Comparison of ENCODE assay signal across 1 cellular context in the genomic region with DNA sequence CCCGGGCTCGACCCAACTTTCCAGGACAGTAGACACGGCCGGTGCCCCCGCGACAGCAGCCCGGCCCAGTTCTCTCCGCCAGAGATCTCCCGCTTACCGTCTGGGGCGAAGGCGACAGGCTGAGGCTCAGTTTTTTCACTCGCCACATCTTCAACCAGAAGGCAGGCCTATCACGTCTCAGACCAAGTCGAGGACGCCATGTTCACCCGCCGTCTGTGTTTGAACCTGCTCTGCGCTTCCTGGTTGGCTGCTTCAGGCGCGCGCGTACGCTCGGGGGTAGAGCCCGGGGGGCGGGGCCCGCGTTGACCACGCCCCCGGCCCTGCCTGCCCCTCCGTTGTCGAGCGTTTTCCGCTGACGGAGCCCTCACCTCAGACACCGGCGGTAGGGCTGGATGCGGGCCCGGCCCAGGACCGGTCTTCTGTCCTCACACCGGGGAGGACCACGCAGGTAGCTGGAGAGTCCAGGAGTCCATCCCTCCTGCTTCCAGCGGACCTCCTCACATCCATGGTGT.
A peak's percentile ranks its signal among the peaks of the same experiment; 100 is the strongest.
TF ChIP-seq lines count a peak whose summit lies in the region.

A gene with protein sequence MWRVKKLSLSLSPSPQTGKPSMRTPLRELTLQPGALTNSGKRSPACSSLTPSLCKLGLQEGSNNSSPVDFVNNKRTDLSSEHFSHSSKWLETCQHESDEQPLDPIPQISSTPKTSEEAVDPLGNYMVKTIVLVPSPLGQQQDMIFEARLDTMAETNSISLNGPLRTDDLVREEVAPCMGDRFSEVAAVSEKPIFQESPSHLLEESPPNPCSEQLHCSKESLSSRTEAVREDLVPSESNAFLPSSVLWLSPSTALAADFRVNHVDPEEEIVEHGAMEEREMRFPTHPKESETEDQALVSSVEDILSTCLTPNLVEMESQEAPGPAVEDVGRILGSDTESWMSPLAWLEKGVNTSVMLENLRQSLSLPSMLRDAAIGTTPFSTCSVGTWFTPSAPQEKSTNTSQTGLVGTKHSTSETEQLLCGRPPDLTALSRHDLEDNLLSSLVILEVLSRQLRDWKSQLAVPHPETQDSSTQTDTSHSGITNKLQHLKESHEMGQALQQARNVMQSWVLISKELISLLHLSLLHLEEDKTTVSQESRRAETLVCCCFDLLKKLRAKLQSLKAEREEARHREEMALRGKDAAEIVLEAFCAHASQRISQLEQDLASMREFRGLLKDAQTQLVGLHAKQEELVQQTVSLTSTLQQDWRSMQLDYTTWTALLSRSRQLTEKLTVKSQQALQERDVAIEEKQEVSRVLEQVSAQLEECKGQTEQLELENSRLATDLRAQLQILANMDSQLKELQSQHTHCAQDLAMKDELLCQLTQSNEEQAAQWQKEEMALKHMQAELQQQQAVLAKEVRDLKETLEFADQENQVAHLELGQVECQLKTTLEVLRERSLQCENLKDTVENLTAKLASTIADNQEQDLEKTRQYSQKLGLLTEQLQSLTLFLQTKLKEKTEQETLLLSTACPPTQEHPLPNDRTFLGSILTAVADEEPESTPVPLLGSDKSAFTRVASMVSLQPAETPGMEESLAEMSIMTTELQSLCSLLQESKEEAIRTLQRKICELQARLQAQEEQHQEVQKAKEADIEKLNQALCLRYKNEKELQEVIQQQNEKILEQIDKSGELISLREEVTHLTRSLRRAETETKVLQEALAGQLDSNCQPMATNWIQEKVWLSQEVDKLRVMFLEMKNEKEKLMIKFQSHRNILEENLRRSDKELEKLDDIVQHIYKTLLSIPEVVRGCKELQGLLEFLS (minus strand): TSS at position 227 of the 512 bp plus-strand sequence. CDS start 79 bp downstream, at position 148.

TF ChIP-seq in HepG2, 621 proteins besides CTCF, POLR2A, EP300 and RAD21 (continued from another document and continues in another):
- TF ChIP-seq, protein P1, sequence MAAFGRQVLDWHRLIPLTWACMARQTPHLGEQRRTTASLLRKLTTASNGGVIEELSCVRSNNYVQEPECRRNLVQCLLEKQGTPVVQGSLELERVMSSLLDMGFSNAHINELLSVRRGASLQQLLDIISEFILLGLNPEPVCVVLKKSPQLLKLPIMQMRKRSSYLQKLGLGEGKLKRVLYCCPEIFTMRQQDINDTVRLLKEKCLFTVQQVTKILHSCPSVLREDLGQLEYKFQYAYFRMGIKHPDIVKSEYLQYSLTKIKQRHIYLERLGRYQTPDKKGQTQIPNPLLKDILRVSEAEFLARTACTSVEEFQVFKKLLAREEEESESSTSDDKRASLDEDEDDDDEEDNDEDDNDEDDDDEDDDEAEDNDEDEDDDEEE (CRISPR knock-in tag; IDR thresholded peaks at IDR 0.05): peak; percentile 38; the same call in 1 of the 2 replicates
- TF ChIP-seq IKZF1 (IDR thresholded peaks at IDR 0.05) (no peak), PAX8 (CRISPR knock-in tag; IDR thresholded peaks at IDR 0.05; ENCODE audit: borderline replicate concordance) (no peak), RFX5 (IDR thresholded peaks at IDR 0.05; ENCODE audit: low read depth, low read length) (no peak), RFX1 (IDR thresholded peaks at IDR 0.05) (no peak), HNRNPH1 (optimal IDR thresholded peaks at IDR 0.05; ENCODE audit: low read depth, low read length) (no peak), MAF1 (CRISPR knock-in tag; IDR thresholded peaks at IDR 0.05; ENCODE audit: borderline replicate concordance) (no peak), PAWR (CRISPR knock-in tag; IDR thresholded peaks at IDR 0.05; ENCODE audit: borderline replicate concordance) (no peak), DR1 (CRISPR knock-in tag; IDR thresholded peaks at IDR 0.05) (peak; percentile 82), TAF1 (CRISPR knock-in tag; IDR thresholded peaks at IDR 0.05) (peak; percentile 90), MYC (CRISPR knock-in tag; IDR thresholded peaks at IDR 0.05; ENCODE audit: borderline replicate concordance) (no peak; the same call in 1 of the 2 replicates), ZNF839 (CRISPR knock-in tag; IDR thresholded peaks at IDR 0.05; ENCODE audit: borderline replicate concordance) (no peak), TBX3 (IDR thresholded peaks at IDR 0.05; ENCODE audit: borderline replicate concordance) (no peak), ESRRA (CRISPR knock-in tag; IDR thresholded peaks at IDR 0.05; ENCODE audit: low read depth) (peak; percentile 34; the same call in 1 of the 2 replicates), SOX13 (IDR thresholded peaks at IDR 0.05) (no peak), SOX13 (CRISPR knock-in tag; conservative IDR thresholded peaks at IDR 0.05 in 1 of 2, IDR thresholded peaks at IDR 0.05 in 1 of 2) (no peak), ZNF30 (CRISPR knock-in tag; IDR thresholded peaks at IDR 0.05) (no peak), SIX1 (CRISPR knock-in tag; IDR thresholded peaks at IDR 0.05; ENCODE audit: borderline replicate concordance) (no peak), KDM1A (CRISPR knock-in tag; IDR thresholded peaks at IDR 0.05) (no peak), ZNF354B (CRISPR knock-in tag; IDR thresholded peaks at IDR 0.05) (no peak), RXRB (CRISPR knock-in tag; IDR thresholded peaks at IDR 0.05; ENCODE audit: borderline replicate concordance) (no peak), RARG (CRISPR knock-in tag; IDR thresholded peaks at IDR 0.05; ENCODE audit: low read depth) (no peak), NAIF1 (CRISPR knock-in tag; IDR thresholded peaks at IDR 0.05; ENCODE audit: borderline replicate concordance) (no peak), ZNF484 (CRISPR knock-in tag; IDR thresholded peaks at IDR 0.05; ENCODE audit: borderline replicate concordance, low read depth) (no peak)
- TF ChIP-seq, protein P2, sequence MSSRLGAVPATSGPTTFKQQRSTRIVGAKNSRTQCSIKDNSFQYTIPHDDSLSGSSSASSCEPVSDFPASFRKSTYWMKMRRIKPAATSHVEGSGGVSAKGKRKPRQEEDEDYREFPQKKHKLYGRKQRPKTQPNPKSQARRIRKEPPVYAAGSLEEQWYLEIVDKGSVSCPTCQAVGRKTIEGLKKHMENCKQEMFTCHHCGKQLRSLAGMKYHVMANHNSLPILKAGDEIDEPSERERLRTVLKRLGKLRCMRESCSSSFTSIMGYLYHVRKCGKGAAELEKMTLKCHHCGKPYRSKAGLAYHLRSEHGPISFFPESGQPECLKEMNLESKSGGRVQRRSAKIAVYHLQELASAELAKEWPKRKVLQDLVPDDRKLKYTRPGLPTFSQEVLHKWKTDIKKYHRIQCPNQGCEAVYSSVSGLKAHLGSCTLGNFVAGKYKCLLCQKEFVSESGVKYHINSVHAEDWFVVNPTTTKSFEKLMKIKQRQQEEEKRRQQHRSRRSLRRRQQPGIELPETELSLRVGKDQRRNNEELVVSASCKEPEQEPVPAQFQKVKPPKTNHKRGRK (CRISPR knock-in tag; IDR thresholded peaks at IDR 0.05): no peak
- TF ChIP-seq, protein P3, sequence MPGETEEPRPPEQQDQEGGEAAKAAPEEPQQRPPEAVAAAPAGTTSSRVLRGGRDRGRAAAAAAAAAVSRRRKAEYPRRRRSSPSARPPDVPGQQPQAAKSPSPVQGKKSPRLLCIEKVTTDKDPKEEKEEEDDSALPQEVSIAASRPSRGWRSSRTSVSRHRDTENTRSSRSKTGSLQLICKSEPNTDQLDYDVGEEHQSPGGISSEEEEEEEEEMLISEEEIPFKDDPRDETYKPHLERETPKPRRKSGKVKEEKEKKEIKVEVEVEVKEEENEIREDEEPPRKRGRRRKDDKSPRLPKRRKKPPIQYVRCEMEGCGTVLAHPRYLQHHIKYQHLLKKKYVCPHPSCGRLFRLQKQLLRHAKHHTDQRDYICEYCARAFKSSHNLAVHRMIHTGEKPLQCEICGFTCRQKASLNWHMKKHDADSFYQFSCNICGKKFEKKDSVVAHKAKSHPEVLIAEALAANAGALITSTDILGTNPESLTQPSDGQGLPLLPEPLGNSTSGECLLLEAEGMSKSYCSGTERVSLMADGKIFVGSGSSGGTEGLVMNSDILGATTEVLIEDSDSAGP (CRISPR knock-in tag; IDR thresholded peaks at IDR 0.05; ENCODE audit: borderline replicate concordance): peak; percentile 57; the same call in 1 of the 2 replicates
- TF ChIP-seq, protein P4, sequence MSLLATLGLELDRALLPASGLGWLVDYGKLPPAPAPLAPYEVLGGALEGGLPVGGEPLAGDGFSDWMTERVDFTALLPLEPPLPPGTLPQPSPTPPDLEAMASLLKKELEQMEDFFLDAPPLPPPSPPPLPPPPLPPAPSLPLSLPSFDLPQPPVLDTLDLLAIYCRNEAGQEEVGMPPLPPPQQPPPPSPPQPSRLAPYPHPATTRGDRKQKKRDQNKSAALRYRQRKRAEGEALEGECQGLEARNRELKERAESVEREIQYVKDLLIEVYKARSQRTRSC (CRISPR knock-in tag; IDR thresholded peaks at IDR 0.05; ENCODE audit: low read depth): no peak
- TF ChIP-seq, protein P5, sequence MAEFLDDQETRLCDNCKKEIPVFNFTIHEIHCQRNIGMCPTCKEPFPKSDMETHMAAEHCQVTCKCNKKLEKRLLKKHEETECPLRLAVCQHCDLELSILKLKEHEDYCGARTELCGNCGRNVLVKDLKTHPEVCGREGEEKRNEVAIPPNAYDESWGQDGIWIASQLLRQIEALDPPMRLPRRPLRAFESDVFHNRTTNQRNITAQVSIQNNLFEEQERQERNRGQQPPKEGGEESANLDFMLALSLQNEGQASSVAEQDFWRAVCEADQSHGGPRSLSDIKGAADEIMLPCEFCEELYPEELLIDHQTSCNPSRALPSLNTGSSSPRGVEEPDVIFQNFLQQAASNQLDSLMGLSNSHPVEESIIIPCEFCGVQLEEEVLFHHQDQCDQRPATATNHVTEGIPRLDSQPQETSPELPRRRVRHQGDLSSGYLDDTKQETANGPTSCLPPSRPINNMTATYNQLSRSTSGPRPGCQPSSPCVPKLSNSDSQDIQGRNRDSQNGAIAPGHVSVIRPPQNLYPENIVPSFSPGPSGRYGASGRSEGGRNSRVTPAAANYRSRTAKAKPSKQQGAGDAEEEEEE (CRISPR knock-in tag; IDR thresholded peaks at IDR 0.05; ENCODE audit: borderline replicate concordance): no peak
- TF ChIP-seq, protein P6, sequence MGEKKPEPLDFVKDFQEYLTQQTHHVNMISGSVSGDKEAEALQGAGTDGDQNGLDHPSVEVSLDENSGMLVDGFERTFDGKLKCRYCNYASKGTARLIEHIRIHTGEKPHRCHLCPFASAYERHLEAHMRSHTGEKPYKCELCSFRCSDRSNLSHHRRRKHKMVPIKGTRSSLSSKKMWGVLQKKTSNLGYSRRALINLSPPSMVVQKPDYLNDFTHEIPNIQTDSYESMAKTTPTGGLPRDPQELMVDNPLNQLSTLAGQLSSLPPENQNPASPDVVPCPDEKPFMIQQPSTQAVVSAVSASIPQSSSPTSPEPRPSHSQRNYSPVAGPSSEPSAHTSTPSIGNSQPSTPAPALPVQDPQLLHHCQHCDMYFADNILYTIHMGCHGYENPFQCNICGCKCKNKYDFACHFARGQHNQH (CRISPR knock-in tag; IDR thresholded peaks at IDR 0.05): 0 out of 2 replicates have a peak, but pooled peaks have one; percentile 34
- TF ChIP-seq, protein P7, sequence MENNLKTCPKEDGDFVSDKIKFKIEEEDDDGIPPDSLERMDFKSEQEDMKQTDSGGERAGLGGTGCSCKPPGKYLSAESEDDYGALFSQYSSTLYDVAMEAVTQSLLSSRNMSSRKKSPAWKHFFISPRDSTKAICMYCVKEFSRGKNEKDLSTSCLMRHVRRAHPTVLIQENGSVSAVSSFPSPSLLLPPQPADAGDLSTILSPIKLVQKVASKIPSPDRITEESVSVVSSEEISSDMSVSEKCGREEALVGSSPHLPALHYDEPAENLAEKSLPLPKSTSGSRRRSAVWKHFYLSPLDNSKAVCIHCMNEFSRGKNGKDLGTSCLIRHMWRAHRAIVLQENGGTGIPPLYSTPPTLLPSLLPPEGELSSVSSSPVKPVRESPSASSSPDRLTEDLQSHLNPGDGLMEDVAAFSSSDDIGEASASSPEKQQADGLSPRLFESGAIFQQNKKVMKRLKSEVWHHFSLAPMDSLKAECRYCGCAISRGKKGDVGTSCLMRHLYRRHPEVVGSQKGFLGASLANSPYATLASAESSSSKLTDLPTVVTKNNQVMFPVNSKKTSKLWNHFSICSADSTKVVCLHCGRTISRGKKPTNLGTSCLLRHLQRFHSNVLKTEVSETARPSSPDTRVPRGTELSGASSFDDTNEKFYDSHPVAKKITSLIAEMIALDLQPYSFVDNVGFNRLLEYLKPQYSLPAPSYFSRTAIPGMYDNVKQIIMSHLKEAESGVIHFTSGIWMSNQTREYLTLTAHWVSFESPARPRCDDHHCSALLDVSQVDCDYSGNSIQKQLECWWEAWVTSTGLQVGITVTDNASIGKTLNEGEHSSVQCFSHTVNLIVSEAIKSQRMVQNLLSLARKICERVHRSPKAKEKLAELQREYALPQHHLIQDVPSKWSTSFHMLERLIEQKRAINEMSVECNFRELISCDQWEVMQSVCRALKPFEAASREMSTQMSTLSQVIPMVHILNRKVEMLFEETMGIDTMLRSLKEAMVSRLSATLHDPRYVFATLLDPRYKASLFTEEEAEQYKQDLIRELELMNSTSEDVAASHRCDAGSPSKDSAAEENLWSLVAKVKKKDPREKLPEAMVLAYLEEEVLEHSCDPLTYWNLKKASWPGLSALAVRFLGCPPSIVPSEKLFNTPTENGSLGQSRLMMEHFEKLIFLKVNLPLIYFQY (CRISPR knock-in tag; IDR thresholded peaks at IDR 0.05; ENCODE audit: borderline replicate concordance): peak; percentile 49; the same call in 1 of the 2 replicates
- TF ChIP-seq, protein P8, sequence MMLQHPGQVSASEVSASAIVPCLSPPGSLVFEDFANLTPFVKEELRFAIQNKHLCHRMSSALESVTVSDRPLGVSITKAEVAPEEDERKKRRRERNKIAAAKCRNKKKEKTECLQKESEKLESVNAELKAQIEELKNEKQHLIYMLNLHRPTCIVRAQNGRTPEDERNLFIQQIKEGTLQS (CRISPR knock-in tag; IDR thresholded peaks at IDR 0.05): no peak
- TF ChIP-seq, protein P9, sequence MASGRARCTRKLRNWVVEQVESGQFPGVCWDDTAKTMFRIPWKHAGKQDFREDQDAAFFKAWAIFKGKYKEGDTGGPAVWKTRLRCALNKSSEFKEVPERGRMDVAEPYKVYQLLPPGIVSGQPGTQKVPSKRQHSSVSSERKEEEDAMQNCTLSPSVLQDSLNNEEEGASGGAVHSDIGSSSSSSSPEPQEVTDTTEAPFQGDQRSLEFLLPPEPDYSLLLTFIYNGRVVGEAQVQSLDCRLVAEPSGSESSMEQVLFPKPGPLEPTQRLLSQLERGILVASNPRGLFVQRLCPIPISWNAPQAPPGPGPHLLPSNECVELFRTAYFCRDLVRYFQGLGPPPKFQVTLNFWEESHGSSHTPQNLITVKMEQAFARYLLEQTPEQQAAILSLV (CRISPR knock-in tag; IDR thresholded peaks at IDR 0.05; ENCODE audit: borderline replicate concordance): no peak
- TF ChIP-seq, protein P10, sequence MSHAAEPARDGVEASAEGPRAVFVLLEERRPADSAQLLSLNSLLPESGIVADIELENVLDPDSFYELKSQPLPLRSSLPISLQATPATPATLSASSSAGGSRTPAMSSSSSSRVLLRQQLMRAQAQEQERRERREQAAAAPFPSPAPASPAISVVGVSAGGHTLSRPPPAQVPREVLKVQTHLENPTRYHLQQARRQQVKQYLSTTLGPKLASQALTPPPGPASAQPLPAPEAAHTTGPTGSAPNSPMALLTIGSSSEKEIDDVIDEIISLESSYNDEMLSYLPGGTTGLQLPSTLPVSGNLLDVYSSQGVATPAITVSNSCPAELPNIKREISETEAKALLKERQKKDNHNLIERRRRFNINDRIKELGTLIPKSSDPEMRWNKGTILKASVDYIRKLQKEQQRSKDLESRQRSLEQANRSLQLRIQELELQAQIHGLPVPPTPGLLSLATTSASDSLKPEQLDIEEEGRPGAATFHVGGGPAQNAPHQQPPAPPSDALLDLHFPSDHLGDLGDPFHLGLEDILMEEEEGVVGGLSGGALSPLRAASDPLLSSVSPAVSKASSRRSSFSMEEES (CRISPR knock-in tag; IDR thresholded peaks at IDR 0.05): no peak
